In the genomic region with DNA sequence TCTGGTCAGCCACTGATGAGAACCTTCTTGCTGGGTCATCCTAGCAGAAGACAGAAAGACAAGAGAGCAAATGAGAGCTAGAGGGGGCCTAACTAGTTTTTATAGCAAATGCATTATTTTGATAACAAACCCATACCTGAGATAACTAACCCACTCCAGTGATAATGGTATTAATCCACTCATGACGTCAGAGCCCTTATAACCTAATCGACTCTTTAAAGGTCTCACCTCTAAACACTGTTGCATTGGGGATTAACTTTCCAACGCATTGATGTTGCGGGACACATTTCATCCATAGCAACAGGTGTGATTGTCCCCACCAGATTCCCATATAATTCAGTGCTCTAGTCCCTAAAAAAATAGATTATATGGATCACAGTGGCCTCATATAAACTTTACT, we compare ENCODE assay signal across 7 cellular contexts.
"Had no signal": no experiment of that assay in that cellular context is flagged by ENCODE, and none has a peak within 500 bp of the region (broad histone marks: within the 10 kb centered on the region; RNA-seq: fewer than 3 reads in every experiment).

No MANE protein-coding gene starts in this region.

- FAIRE-seq: HTR-8/SVneo, K562 had no signal

- H3K4me2 ChIP-seq: KMS-11 had no signal

- H3K9ac ChIP-seq: KMS-11 had no signal

- H3K4me3 ChIP-seq: K562 had no signal

- H3K27ac ChIP-seq: HL-60, KMS-11 had no signal

- DNase-seq: IMR-90, KBM-7, KG1 had no signal

- ATAC-seq: K562 had no signal
